ENCODE assay signal across 1 cellular context in the genomic region with DNA sequence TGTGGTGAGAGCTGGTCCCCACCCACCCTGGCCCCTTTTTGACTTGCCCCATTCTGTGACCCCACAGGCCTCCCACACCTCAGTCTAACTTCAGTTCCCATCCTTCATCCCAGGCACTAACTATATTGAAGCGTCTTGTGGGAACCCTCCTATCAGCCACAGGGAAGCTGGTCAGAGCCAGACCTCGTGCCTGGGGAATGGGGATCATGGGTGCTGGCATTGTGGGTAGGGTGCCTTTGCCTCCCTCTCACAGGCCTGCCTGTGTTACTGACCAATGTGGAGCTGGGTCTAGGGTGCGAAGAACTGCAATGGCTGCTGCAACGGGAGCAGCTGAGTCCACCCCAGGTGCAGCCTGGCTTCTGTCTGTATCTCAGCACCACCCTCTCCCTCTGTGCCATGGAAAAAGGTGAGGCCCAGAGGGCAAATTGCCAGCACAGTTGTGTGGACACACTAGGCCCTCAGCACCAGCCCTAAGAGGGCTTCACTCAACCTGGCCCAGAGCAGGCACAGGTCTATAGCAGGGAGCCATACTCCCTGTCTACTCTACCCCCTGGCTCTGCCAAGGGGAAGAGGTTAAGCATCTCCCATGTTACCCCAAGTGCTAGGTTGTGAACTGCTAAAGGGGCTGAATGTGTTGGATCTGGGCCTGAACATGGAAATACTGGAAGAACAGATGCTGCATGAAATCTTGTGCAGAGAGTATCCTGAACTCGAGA.
TF ChIP-seq lines count a peak whose summit lies in the region.

No MANE protein-coding gene starts in this region.

TF ChIP-seq in GM23338, 12 proteins besides CTCF, POLR2A, EP300 and RAD21:
- TF ChIP-seq, protein P1, sequence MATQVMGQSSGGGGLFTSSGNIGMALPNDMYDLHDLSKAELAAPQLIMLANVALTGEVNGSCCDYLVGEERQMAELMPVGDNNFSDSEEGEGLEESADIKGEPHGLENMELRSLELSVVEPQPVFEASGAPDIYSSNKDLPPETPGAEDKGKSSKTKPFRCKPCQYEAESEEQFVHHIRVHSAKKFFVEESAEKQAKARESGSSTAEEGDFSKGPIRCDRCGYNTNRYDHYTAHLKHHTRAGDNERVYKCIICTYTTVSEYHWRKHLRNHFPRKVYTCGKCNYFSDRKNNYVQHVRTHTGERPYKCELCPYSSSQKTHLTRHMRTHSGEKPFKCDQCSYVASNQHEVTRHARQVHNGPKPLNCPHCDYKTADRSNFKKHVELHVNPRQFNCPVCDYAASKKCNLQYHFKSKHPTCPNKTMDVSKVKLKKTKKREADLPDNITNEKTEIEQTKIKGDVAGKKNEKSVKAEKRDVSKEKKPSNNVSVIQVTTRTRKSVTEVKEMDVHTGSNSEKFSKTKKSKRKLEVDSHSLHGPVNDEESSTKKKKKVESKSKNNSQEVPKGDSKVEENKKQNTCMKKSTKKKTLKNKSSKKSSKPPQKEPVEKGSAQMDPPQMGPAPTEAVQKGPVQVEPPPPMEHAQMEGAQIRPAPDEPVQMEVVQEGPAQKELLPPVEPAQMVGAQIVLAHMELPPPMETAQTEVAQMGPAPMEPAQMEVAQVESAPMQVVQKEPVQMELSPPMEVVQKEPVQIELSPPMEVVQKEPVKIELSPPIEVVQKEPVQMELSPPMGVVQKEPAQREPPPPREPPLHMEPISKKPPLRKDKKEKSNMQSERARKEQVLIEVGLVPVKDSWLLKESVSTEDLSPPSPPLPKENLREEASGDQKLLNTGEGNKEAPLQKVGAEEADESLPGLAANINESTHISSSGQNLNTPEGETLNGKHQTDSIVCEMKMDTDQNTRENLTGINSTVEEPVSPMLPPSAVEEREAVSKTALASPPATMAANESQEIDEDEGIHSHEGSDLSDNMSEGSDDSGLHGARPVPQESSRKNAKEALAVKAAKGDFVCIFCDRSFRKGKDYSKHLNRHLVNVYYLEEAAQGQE (IDR thresholded peaks at IDR 0.05; ENCODE audit: unreplicated experiment) = no peak
- TF ChIP-seq ZNF331 (CRISPR knock-in tag; IDR thresholded peaks at IDR 0.05; ENCODE audit: low read depth) = no peak
- TF ChIP-seq, protein P2, sequence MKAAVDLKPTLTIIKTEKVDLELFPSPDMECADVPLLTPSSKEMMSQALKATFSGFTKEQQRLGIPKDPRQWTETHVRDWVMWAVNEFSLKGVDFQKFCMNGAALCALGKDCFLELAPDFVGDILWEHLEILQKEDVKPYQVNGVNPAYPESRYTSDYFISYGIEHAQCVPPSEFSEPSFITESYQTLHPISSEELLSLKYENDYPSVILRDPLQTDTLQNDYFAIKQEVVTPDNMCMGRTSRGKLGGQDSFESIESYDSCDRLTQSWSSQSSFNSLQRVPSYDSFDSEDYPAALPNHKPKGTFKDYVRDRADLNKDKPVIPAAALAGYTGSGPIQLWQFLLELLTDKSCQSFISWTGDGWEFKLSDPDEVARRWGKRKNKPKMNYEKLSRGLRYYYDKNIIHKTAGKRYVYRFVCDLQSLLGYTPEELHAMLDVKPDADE (IDR thresholded peaks at IDR 0.05) = no peak
- no peak for TF ChIP-seq EZH2 (IDR thresholded peaks at IDR 0.05; ENCODE audit: low read depth, unreplicated experiment)
